In genomic region chr3:80767599-80767998, GRCh38 we compare ENCODE assay signal across 23 cellular contexts.
DNase-seq lines count a peak whose midpoint lies in the region; ATAC-seq, FAIRE-seq and TF ChIP-seq lines count a peak whose summit lies in the region.
"Had no signal": no experiment of that assay in that cellular context is flagged by ENCODE, and none has a peak within 500 bp of the region (broad histone marks: within the 10 kb centered on the region; RNA-seq: fewer than 3 reads in every experiment).

No MANE protein-coding gene starts in this region.

- no peaks in the 10 kb centered on the region for H3K36me3 ChIP-seq in CD8-positive, alpha-beta memory T cell (ENCODE audit: insufficient read depth, low read length)
- H3K36me3 ChIP-seq in kidney epithelial cell (ENCODE audit: control insufficient read depth, insufficient read depth, low read length), result no peaks in the 10 kb centered on the region
- H3K36me3 ChIP-seq: BLaER1, Peyer's patch, prostate gland, suprapubic skin had no signal

- H3K9me3 ChIP-seq in CD8-positive, alpha-beta memory T cell (ENCODE audit: low read length), result no peaks in the 10 kb centered on the region
- H3K9me3 ChIP-seq: Peyer's patch, prostate gland, suprapubic skin had no signal

- H3K4me1 Mint-ChIP-seq in CD8-positive, alpha-beta memory T cell, result no peaks in the 10 kb centered on the region
- H3K4me1 Mint-ChIP-seq: activated CD4-positive, alpha-beta T cell treated with anti-CD3 and anti-CD28 coated beads, Interleukin-2, amount 10 ng/mL, durations not matched to agents 24 days and 14 days; memory B cell had no signal

- H3K4me1 ChIP-seq in CD8-positive, alpha-beta memory T cell (ENCODE audit: insufficient read depth, low read length), result no peaks in the 10 kb centered on the region
- H3K4me1 ChIP-seq: Peyer's patch, prostate gland, suprapubic skin had no signal

- no peaks in the 10 kb centered on the region for H3K27me3 Mint-ChIP-seq in CD8-positive, alpha-beta memory T cell
- H3K27me3 Mint-ChIP-seq: activated CD4-positive, alpha-beta T cell treated with anti-CD3 and anti-CD28 coated beads, Interleukin-2, amount 10 ng/mL, durations not matched to agents 24 days and 14 days; memory B cell; natural killer cell treated with Interleukin-12 subunit alpha and Interleukin-12 subunit beta and Interleukin-15 and Interleukin-18, amount 100 ng/mL, for 72 hours had no signal

- H3K4me3 Mint-ChIP-seq in CD8-positive, alpha-beta memory T cell, result no peak overlapping the region
- H3K4me3 Mint-ChIP-seq: activated CD4-positive, alpha-beta T cell treated with anti-CD3 and anti-CD28 coated beads, Interleukin-2, amount 10 ng/mL, durations not matched to agents 24 days and 14 days; memory B cell; natural killer cell treated with Interleukin-12 subunit alpha and Interleukin-12 subunit beta and Interleukin-15 and Interleukin-18, amount 100 ng/mL, for 72 hours had no signal

- no peak for ATAC-seq in esophagus mucosa
- ATAC-seq: natural killer cell treated with Interleukin-12 subunit alpha and Interleukin-12 subunit beta and Interleukin-15 and Interleukin-18, amount 100 ng/mL, for 72 hours had no signal

- DNase-seq in CD8-positive, alpha-beta memory T cell, result no peak
- DNase-seq in HT1080 (ENCODE audit: low read depth), result peak; percentile 28
- DNase-seq in kidney epithelial cell (ENCODE audit: low read depth), result no peak
- DNase-seq in NCI-H2196 treated with DMSO at 0.1 percent for 48 hours (lab: John Stamatoyannopoulos, UW; ENCODE audit: unreplicated experiment), result no peak
- DNase-seq in HTR-8/SVneo (ENCODE audit: insufficient read length, low spot score), result no peak
- DNase-seq: activated CD4-positive, alpha-beta T cell treated with anti-CD3 and anti-CD28 coated beads, Interleukin-2, amount 10 ng/mL, durations not matched to agents 24 days and 14 days; activated gamma-delta T cell treated with Interleukin-2 at 50 U/mL for 16 hours; amniotic stem cell; effector CD8-positive, alpha-beta T cell; NCI-H2029; NCI-H526; Peyer's patch; stimulated activated CD4-positive, alpha-beta T cell treated with anti-CD3 and anti-CD28 coated beads, Interleukin-12 subunit alpha, Interleukin-12 subunit beta, amount 100 ng/mL, for 4 hours had no signal

- no peaks in the 10 kb centered on the region for H3K36me3 Mint-ChIP-seq in CD8-positive, alpha-beta memory T cell
- H3K36me3 Mint-ChIP-seq: memory B cell; natural killer cell treated with Interleukin-12 subunit alpha and Interleukin-12 subunit beta and Interleukin-15 and Interleukin-18, amount 100 ng/mL, for 72 hours had no signal

- no peak for FAIRE-seq in HTR-8/SVneo (lab: Jason Lieb, UNC)
- FAIRE-seq: GM12892, keratinocyte, TTC549 had no signal

- no peak overlapping the region for H3K27ac Mint-ChIP-seq in CD8-positive, alpha-beta memory T cell
- H3K27ac Mint-ChIP-seq: activated CD4-positive, alpha-beta T cell treated with anti-CD3 and anti-CD28 coated beads, Interleukin-2, amount 10 ng/mL, durations not matched to agents 24 days and 14 days; memory B cell; natural killer cell treated with Interleukin-12 subunit alpha and Interleukin-12 subunit beta and Interleukin-15 and Interleukin-18, amount 100 ng/mL, for 72 hours had no signal

- peak; percentile 66 for TF ChIP-seq CTCF in VCaP (conservative IDR thresholded peaks at IDR 0.05)
- peak; percentile 6 for TF ChIP-seq CTCF in kidney epithelial cell (IDR thresholded peaks at IDR 0.05; ENCODE audit: insufficient read depth, low read length, poor library complexity, severe bottlenecking)

- H3K9me3 Mint-ChIP-seq in CD8-positive, alpha-beta memory T cell, result peaks cover 3 to 33% (median 12%) of the 10 kb centered on the region in 5 donors
- H3K9me3 Mint-ChIP-seq: activated CD4-positive, alpha-beta T cell treated with anti-CD3 and anti-CD28 coated beads, Interleukin-2, amount 10 ng/mL, durations not matched to agents 24 days and 14 days had no signal

- peak overlapping the region; percentile 12 for H3K27ac ChIP-seq in CD8-positive, alpha-beta memory T cell (ENCODE audit: low read depth, low read length)
- H3K27ac ChIP-seq in VCaP, result peak overlapping the region; percentile 96
- H3K27ac ChIP-seq: BLaER1, Peyer's patch, prostate gland, suprapubic skin had no signal

- POLR2A ChIA-PET in CD8-positive, alpha-beta memory T cell (lab: Charles Lee), result no interaction called here

- CTCF ChIA-PET in CD8-positive, alpha-beta memory T cell (lab: Charles Lee), result no interaction called here

- no peak overlapping the region for H3K4me3 ChIP-seq in CD8-positive, alpha-beta memory T cell (ENCODE audit: low read length)
- H3K4me3 ChIP-seq in kidney epithelial cell (ENCODE audit: low read depth, low read length), result no peak overlapping the region
- H3K4me3 ChIP-seq: BLaER1, Peyer's patch, prostate gland, suprapubic skin had no signal

- H3K27me3 ChIP-seq in CD8-positive, alpha-beta memory T cell (ENCODE audit: insufficient read depth, low read length, poor library complexity, severe bottlenecking), result no peaks in the 10 kb centered on the region
- H3K27me3 ChIP-seq in kidney epithelial cell (ENCODE audit: control insufficient read depth, insufficient read depth, low read length), result no peaks in the 10 kb centered on the region
- H3K27me3 ChIP-seq: BLaER1, Peyer's patch, suprapubic skin had no signal
